1 cellular context compared by ENCODE assay signal in the genomic region with DNA sequence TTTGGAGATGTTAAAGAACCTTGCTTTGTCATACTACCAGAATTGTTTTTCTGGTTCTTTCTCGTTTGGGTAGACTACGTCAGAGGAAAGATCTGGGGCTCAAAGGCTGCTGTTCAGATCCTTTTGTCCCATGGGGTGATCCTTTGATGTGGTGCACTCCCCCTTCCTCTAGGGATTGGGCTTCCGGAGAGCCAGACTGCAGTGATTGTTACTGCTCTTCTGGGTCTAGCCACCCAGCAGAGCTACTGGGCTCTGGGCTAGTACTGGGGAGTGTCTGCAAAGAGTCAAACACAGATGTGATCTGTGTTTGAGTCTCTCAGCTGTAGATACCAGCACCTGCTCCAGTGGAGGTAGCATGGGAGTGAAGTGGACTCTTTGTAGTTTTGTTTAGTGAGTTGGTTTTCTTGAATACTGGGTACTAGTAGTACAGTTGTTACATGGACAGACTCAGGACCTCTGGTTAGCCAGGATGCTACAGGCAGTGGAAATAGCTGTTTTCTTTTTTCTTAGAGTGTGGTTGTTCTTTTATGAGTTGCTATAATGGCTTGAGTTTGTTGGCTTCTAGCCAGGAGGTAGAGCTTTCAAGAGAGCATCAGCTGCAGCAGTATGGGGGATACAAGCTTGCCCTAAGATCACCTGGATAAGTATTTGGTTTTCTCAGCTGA.
TF ChIP-seq lines count a peak whose summit lies in the region.

No MANE protein-coding gene starts in this region.

TF ChIP-seq in HepG2, 621 proteins besides CTCF, POLR2A, EP300 and RAD21 (continued from another document and continues in another):
- TF ChIP-seq, protein P1, sequence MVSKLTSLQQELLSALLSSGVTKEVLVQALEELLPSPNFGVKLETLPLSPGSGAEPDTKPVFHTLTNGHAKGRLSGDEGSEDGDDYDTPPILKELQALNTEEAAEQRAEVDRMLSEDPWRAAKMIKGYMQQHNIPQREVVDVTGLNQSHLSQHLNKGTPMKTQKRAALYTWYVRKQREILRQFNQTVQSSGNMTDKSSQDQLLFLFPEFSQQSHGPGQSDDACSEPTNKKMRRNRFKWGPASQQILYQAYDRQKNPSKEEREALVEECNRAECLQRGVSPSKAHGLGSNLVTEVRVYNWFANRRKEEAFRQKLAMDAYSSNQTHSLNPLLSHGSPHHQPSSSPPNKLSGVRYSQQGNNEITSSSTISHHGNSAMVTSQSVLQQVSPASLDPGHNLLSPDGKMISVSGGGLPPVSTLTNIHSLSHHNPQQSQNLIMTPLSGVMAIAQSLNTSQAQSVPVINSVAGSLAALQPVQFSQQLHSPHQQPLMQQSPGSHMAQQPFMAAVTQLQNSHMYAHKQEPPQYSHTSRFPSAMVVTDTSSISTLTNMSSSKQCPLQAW (CRISPR knock-in tag; IDR thresholded peaks at IDR 0.05): 0 out of 2 replicates have a peak, but pooled peaks have one; percentile 33
- TF ChIP-seq SIX4 (CRISPR knock-in tag; IDR thresholded peaks at IDR 0.05): peak; percentile 27; the same call in 1 of the 2 replicates
- TF ChIP-seq, protein P2, sequence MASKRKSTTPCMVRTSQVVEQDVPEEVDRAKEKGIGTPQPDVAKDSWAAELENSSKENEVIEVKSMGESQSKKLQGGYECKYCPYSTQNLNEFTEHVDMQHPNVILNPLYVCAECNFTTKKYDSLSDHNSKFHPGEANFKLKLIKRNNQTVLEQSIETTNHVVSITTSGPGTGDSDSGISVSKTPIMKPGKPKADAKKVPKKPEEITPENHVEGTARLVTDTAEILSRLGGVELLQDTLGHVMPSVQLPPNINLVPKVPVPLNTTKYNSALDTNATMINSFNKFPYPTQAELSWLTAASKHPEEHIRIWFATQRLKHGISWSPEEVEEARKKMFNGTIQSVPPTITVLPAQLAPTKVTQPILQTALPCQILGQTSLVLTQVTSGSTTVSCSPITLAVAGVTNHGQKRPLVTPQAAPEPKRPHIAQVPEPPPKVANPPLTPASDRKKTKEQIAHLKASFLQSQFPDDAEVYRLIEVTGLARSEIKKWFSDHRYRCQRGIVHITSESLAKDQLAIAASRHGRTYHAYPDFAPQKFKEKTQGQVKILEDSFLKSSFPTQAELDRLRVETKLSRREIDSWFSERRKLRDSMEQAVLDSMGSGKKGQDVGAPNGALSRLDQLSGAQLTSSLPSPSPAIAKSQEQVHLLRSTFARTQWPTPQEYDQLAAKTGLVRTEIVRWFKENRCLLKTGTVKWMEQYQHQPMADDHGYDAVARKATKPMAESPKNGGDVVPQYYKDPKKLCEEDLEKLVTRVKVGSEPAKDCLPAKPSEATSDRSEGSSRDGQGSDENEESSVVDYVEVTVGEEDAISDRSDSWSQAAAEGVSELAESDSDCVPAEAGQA (IDR thresholded peaks at IDR 0.05; ENCODE audit: low read depth): no peak
- TF ChIP-seq, protein P2 (CRISPR knock-in tag; IDR thresholded peaks at IDR 0.05; ENCODE audit: borderline replicate concordance): no peak
- TF ChIP-seq NFIB (CRISPR knock-in tag; IDR thresholded peaks at IDR 0.05; ENCODE audit: borderline replicate concordance): no peak
- TF ChIP-seq, protein P3, sequence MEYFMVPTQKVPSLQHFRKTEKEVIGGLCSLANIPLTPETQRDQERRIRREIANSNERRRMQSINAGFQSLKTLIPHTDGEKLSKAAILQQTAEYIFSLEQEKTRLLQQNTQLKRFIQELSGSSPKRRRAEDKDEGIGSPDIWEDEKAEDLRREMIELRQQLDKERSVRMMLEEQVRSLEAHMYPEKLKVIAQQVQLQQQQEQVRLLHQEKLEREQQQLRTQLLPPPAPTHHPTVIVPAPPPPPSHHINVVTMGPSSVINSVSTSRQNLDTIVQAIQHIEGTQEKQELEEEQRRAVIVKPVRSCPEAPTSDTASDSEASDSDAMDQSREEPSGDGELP (IDR thresholded peaks at IDR 0.05; ENCODE audit: borderline replicate concordance, low read depth): peak; percentile 82
- TF ChIP-seq, protein P4, sequence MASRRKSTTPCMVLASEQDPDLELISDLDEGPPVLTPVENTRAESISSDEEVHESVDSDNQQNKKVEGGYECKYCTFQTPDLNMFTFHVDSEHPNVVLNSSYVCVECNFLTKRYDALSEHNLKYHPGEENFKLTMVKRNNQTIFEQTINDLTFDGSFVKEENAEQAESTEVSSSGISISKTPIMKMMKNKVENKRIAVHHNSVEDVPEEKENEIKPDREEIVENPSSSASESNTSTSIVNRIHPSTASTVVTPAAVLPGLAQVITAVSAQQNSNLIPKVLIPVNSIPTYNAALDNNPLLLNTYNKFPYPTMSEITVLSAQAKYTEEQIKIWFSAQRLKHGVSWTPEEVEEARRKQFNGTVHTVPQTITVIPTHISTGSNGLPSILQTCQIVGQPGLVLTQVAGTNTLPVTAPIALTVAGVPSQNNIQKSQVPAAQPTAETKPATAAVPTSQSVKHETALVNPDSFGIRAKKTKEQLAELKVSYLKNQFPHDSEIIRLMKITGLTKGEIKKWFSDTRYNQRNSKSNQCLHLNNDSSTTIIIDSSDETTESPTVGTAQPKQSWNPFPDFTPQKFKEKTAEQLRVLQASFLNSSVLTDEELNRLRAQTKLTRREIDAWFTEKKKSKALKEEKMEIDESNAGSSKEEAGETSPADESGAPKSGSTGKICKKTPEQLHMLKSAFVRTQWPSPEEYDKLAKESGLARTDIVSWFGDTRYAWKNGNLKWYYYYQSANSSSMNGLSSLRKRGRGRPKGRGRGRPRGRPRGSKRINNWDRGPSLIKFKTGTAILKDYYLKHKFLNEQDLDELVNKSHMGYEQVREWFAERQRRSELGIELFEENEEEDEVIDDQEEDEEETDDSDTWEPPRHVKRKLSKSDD (CRISPR knock-in tag; IDR thresholded peaks at IDR 0.05; ENCODE audit: low read depth): no peak
- no peak for TF ChIP-seq KLF9 (CRISPR knock-in tag; IDR thresholded peaks at IDR 0.05; ENCODE audit: low read depth)
- TF ChIP-seq AKAP8 (CRISPR knock-in tag; IDR thresholded peaks at IDR 0.05): no peak
- no peak for TF ChIP-seq MBNL3 (CRISPR knock-in tag; conservative IDR thresholded peaks at IDR 0.05)
- TF ChIP-seq NCOA1 (CRISPR knock-in tag; IDR thresholded peaks at IDR 0.05): no peak
- TF ChIP-seq KAT7 (CRISPR knock-in tag; IDR thresholded peaks at IDR 0.05; ENCODE audit: borderline replicate concordance): no peak
- no peak for TF ChIP-seq HOXA7 (CRISPR knock-in tag; IDR thresholded peaks at IDR 0.05)
- no peak for TF ChIP-seq FOXJ3 (CRISPR knock-in tag; IDR thresholded peaks at IDR 0.05; ENCODE audit: borderline replicate concordance)
- no peak for TF ChIP-seq ZFX (CRISPR knock-in tag; IDR thresholded peaks at IDR 0.05; ENCODE audit: low read depth)
- TF ChIP-seq, protein P5, sequence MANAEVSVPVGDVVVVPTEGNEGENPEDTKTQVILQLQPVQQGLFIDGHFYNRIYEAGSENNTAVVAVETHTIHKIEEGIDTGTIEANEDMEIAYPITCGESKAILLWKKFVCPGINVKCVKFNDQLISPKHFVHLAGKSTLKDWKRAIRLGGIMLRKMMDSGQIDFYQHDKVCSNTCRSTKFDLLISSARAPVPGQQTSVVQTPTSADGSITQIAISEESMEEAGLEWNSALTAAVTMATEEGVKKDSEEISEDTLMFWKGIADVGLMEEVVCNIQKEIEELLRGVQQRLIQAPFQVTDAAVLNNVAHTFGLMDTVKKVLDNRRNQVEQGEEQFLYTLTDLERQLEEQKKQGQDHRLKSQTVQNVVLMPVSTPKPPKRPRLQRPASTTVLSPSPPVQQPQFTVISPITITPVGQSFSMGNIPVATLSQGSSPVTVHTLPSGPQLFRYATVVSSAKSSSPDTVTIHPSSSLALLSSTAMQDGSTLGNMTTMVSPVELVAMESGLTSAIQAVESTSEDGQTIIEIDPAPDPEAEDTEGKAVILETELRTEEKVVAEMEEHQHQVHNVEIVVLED (CRISPR knock-in tag; IDR thresholded peaks at IDR 0.05; ENCODE audit: borderline replicate concordance): no peak
- 0 out of 2 replicates have a peak, but pooled peaks have one; percentile 42 for TF ChIP-seq ZSCAN21 (CRISPR knock-in tag; IDR thresholded peaks at IDR 0.05; ENCODE audit: borderline replicate concordance)
- no peak for TF ChIP-seq HNRNPLL (IDR thresholded peaks at IDR 0.05; ENCODE audit: low read depth, low read length, poor library complexity, severe bottlenecking)
- peak; percentile 99 for TF ChIP-seq ETV5 (CRISPR knock-in tag; IDR thresholded peaks at IDR 0.05; ENCODE audit: borderline replicate concordance)
- TF ChIP-seq, protein P6, sequence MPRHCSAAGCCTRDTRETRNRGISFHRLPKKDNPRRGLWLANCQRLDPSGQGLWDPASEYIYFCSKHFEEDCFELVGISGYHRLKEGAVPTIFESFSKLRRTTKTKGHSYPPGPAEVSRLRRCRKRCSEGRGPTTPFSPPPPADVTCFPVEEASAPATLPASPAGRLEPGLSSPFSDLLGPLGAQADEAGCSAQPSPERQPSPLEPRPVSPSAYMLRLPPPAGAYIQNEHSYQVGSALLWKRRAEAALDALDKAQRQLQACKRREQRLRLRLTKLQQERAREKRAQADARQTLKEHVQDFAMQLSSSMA (CRISPR knock-in tag; IDR thresholded peaks at IDR 0.05): no peak
- TF ChIP-seq ZFP41 (CRISPR knock-in tag; IDR thresholded peaks at IDR 0.05; ENCODE audit: borderline replicate concordance): no peak
- TF ChIP-seq, protein P7, sequence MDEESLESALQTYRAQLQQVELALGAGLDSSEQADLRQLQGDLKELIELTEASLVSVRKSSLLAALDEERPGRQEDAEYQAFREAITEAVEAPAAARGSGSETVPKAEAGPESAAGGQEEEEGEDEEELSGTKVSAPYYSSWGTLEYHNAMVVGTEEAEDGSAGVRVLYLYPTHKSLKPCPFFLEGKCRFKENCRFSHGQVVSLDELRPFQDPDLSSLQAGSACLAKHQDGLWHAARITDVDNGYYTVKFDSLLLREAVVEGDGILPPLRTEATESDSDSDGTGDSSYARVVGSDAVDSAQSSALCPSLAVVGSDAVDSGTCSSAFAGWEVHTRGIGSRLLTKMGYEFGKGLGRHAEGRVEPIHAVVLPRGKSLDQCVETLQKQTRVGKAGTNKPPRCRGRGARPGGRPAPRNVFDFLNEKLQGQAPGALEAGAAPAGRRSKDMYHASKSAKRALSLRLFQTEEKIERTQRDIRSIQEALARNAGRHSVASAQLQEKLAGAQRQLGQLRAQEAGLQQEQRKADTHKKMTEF (CRISPR knock-in tag; IDR thresholded peaks at IDR 0.05): peak; percentile 51; the same call in 1 of the 2 replicates
- TF ChIP-seq, protein P8, sequence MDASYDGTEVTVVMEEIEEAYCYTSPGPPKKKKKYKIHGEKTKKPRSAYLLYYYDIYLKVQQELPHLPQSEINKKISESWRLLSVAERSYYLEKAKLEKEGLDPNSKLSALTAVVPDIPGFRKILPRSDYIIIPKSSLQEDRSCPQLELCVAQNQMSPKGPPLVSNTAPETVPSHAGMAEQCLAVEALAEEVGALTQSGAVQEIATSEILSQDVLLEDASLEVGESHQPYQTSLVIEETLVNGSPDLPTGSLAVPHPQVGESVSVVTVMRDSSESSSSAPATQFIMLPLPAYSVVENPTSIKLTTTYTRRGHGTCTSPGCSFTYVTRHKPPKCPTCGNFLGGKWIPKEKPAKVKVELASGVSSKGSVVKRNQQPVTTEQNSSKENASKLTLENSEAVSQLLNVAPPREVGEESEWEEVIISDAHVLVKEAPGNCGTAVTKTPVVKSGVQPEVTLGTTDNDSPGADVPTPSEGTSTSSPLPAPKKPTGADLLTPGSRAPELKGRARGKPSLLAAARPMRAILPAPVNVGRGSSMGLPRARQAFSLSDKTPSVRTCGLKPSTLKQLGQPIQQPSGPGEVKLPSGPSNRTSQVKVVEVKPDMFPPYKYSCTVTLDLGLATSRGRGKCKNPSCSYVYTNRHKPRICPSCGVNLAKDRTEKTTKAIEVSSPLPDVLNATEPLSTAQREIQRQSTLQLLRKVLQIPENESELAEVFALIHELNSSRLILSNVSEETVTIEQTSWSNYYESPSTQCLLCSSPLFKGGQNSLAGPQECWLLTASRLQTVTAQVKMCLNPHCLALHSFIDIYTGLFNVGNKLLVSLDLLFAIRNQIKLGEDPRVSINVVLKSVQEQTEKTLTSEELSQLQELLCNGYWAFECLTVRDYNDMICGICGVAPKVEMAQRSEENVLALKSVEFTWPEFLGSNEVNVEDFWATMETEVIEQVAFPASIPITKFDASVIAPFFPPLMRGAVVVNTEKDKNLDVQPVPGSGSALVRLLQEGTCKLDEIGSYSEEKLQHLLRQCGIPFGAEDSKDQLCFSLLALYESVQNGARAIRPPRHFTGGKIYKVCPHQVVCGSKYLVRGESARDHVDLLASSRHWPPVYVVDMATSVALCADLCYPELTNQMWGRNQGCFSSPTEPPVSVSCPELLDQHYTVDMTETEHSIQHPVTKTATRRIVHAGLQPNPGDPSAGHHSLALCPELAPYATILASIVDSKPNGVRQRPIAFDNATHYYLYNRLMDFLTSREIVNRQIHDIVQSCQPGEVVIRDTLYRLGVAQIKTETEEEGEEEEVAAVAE (CRISPR knock-in tag; IDR thresholded peaks at IDR 0.05; ENCODE audit: borderline replicate concordance): no peak
- TF ChIP-seq NFKB2 (CRISPR knock-in tag; IDR thresholded peaks at IDR 0.05; ENCODE audit: borderline replicate concordance): no peak
- TF ChIP-seq, protein P9, sequence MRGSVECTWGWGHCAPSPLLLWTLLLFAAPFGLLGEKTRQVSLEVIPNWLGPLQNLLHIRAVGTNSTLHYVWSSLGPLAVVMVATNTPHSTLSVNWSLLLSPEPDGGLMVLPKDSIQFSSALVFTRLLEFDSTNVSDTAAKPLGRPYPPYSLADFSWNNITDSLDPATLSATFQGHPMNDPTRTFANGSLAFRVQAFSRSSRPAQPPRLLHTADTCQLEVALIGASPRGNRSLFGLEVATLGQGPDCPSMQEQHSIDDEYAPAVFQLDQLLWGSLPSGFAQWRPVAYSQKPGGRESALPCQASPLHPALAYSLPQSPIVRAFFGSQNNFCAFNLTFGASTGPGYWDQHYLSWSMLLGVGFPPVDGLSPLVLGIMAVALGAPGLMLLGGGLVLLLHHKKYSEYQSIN (CRISPR knock-in tag; IDR thresholded peaks at IDR 0.05; ENCODE audit: borderline replicate concordance): no peak
- no peak for TF ChIP-seq TOE1 (CRISPR knock-in tag; IDR thresholded peaks at IDR 0.05)
